ENCODE assay signal across 9 cellular contexts in genomic region chr15:74653426-74654082, GRCh38. TPM values are rescaled to one million over a fixed set of nuclear protein-coding genes. Genes with fewer than 3 reads are reported as not detected.
DNase-seq lines count a peak whose midpoint lies in the region; ATAC-seq and TF ChIP-seq lines count a peak whose summit lies in the region.
"Had no signal": no experiment of that assay in that cellular context is flagged by ENCODE, and none has a peak within 500 bp of the region (broad histone marks: within the 10 kb centered on the region; RNA-seq: fewer than 3 reads in every experiment).

No MANE protein-coding gene starts in this region.

- ATAC-seq in GM21526 (IDR thresholded peaks at IDR 0.05; ENCODE audit: low FRiP score, unreplicated experiment) (no peak), HG02938 (IDR thresholded peaks at IDR 0.05; ENCODE audit: unreplicated experiment) (no peak)

- H3K4me1 Mint-ChIP-seq in HFFc6 (ENCODE audit: low read depth) = peaks cover 39% of the 10 kb centered on the region

- H3K27me3 ChIP-seq in ACC112 (ENCODE audit: insufficient read depth, low read length) (no peaks in the 10 kb centered on the region), brain microvascular endothelial cell (replicated peaks) (no peaks in the 10 kb centered on the region), BE2C (no peaks in the 10 kb centered on the region)

- H3K4me3 ChIP-seq in ACC112 (ENCODE audit: low read depth, low read length) (no peak overlapping the region), brain microvascular endothelial cell (ENCODE audit: low read depth, low read length) (no peak overlapping the region), BE2C (ENCODE audit: low read depth, low read length) (no peak overlapping the region)

- H3K27me3 Mint-ChIP-seq in HFFc6 (ENCODE audit: insufficient read depth) = no peaks in the 10 kb centered on the region; the same call in 1 of the 2 replicates

- peaks cover 20% of the 10 kb centered on the region for H3K79me2 ChIP-seq in ACC112 (ENCODE audit: control insufficient read depth, insufficient read depth, low read length, unreplicated experiment)

- H3K4me1 ChIP-seq in ACC112 (ENCODE audit: control insufficient read depth, insufficient read depth, low read length, unreplicated experiment) (peaks cover 21% of the 10 kb centered on the region), BE2C (peaks cover 24% of the 10 kb centered on the region)

- H3K9me3 Mint-ChIP-seq in HFFc6 = no peaks in the 10 kb centered on the region

- in situ Hi-C loops in brain microvascular endothelial cell (cut with HindIII; ENCODE audit: low pct_ligation_motif_present, low sequenced_read_pairs) = no loop called here

- TF ChIP-seq CTCF in HFFc6 (IDR thresholded peaks at IDR 0.05) (no peak), brain microvascular endothelial cell (IDR thresholded peaks at IDR 0.05; ENCODE audit: low read depth, low read length, missing control alignments) (no peak), BE2C (IDR thresholded peaks at IDR 0.05; ENCODE audit: low read depth, low read length) (no peak)

- H3K4me3 Mint-ChIP-seq in HFFc6 = no peak overlapping the region

- DNase-seq in HFFc6 (peak; percentile 45), brain microvascular endothelial cell (peak; percentile 53), kidney glomerular epithelial cell (lab: John Stamatoyannopoulos, UW) (peak; percentile 84), GM19238 (ENCODE audit: insufficient read length, low spot score) (no peak), BE2C (no peak)
- DNase-seq: Karpas-422 had no signal

- H3K36me3 Mint-ChIP-seq in HFFc6 (ENCODE audit: low read depth) = peaks cover 6% of the 10 kb centered on the region

- 0 out of 2 replicates have a peak, but pooled peaks cover 4% of the 10 kb centered on the region for H3K36me3 ChIP-seq in ACC112 (ENCODE audit: insufficient read depth, low read length)
- no peaks in the 10 kb centered on the region for H3K36me3 ChIP-seq in brain microvascular endothelial cell (replicated peaks)
- peaks cover 11% of the 10 kb centered on the region for H3K36me3 ChIP-seq in BE2C

- H3K9me3 ChIP-seq in BE2C = no peaks in the 10 kb centered on the region

- H2AFZ ChIP-seq in ACC112 (ENCODE audit: low read length, unreplicated experiment) = no peak overlapping the region

- H3K27ac ChIP-seq in ACC112 (ENCODE audit: low read depth, low read length) = peak overlapping the region; percentile 16; the same call in 1 of the 2 replicates
- no peak overlapping the region for H3K27ac ChIP-seq in brain microvascular endothelial cell

- H3K27ac Mint-ChIP-seq in HFFc6 = peak overlapping the region; percentile 70

RNA-seq across cellular contexts. Expression of gene CLK3, which starts 37.9 kb away (rescaled TPM):
- total RNA-seq in HFFc6 (2021; fragmentation: NEBNext Ultra II Directional; extraction: Animal tissue kit (Norgen Biotek cat#: 25700)) = 10 to 100 TPM; 45.4 to 53.0 (median 46.9) TPM
- polyA plus RNA-seq in BE2C (2012; ENCODE audit: insufficient read depth, insufficient read length, low read depth) = 127 TPM

RNA-seq across cellular contexts. Expression of gene EDC3, which starts 42.3 kb away (rescaled TPM):
- total RNA-seq in HFFc6 (2021; fragmentation: NEBNext Ultra II Directional; extraction: Animal tissue kit (Norgen Biotek cat#: 25700)) = 10 to 100 TPM; 37.2 to 46.8 (median 40.8) TPM
- polyA plus RNA-seq in BE2C (2012; ENCODE audit: insufficient read depth, insufficient read length, low read depth) = 65.7 TPM

Comparison
In these comparisons a context has a peak if more than half of its experiments do, and no peak if none do; other contexts are left out.
1. DNase-seq: peak in HFFc6 (single experiment), brain microvascular endothelial cell (single experiment) and kidney glomerular epithelial cell (single experiment); none in GM19238 (single experiment) and BE2C (single experiment).